ENCODE assay signal across 2 cellular contexts in the genomic region with DNA sequence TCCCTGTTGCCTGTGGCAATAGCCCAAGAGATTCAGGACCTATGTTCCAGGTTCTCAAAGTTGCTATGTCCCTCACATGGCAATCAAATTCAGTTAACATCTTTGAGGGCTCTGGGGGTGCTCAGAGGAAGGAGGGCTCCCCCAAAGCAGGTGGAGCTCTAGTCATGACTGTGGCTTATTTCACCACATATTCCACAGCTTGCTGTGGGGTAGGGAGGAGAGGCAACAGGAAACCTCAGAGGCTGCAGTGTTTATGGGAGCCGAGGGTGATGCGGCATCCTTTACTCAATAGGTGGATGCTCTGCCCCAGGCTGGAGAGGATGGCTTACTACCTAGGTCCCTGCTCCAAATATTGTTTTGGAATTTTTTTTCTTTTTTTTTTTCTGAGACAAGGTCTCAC.
TF ChIP-seq lines count a peak whose summit lies in the region.

No MANE protein-coding gene starts in this region.

TF ChIP-seq in A549, 52 proteins besides CTCF, POLR2A, EP300 and RAD21:
- TF ChIP-seq CHD2 (IDR thresholded peaks at IDR 0.05; ENCODE audit: low read length, partially characterized antibody) (no peak), TFCP2L1 (CRISPR knock-in tag; IDR thresholded peaks at IDR 0.05) (no peak), SREBF2 (IDR thresholded peaks at IDR 0.05) (no peak), NPAS2 (CRISPR knock-in tag; IDR thresholded peaks at IDR 0.05; ENCODE audit: borderline replicate concordance) (no peak), MAFK (IDR thresholded peaks at IDR 0.05; ENCODE audit: partially characterized antibody) (no peak), TP53 (CRISPR knock-in tag; IDR thresholded peaks at IDR 0.05) (no peak), PBX3 (IDR thresholded peaks at IDR 0.05) (no peak), HOXA7 (CRISPR knock-in tag; IDR thresholded peaks at IDR 0.05) (no peak), EHMT2 (IDR thresholded peaks at IDR 0.05; ENCODE audit: low read depth) (no peak), MAZ (IDR thresholded peaks at IDR 0.05; ENCODE audit: borderline replicate concordance, low read depth, low read length) (no peak), HOXB13 (CRISPR knock-in tag; IDR thresholded peaks at IDR 0.05; ENCODE audit: low read depth) (no peak), FOSB (CRISPR knock-in tag; IDR thresholded peaks at IDR 0.05) (no peak), BHLHE40 (IDR thresholded peaks at IDR 0.05; ENCODE audit: low read depth, low read length) (no peak), RFX5 (IDR thresholded peaks at IDR 0.05) (no peak), ESRRA (IDR thresholded peaks at IDR 0.05; ENCODE audit: borderline replicate concordance, low read length) (no peak), PHF8 (IDR thresholded peaks at IDR 0.05; ENCODE audit: borderline replicate concordance, low read depth) (no peak), RARB (CRISPR knock-in tag; IDR thresholded peaks at IDR 0.05) (no peak), CBX8 (IDR thresholded peaks at IDR 0.05) (no peak)
- TF ChIP-seq, protein P1, sequence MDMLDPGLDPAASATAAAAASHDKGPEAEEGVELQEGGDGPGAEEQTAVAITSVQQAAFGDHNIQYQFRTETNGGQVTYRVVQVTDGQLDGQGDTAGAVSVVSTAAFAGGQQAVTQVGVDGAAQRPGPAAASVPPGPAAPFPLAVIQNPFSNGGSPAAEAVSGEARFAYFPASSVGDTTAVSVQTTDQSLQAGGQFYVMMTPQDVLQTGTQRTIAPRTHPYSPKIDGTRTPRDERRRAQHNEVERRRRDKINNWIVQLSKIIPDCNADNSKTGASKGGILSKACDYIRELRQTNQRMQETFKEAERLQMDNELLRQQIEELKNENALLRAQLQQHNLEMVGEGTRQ (IDR thresholded peaks at IDR 0.05): no peak
- TF ChIP-seq, protein P2, sequence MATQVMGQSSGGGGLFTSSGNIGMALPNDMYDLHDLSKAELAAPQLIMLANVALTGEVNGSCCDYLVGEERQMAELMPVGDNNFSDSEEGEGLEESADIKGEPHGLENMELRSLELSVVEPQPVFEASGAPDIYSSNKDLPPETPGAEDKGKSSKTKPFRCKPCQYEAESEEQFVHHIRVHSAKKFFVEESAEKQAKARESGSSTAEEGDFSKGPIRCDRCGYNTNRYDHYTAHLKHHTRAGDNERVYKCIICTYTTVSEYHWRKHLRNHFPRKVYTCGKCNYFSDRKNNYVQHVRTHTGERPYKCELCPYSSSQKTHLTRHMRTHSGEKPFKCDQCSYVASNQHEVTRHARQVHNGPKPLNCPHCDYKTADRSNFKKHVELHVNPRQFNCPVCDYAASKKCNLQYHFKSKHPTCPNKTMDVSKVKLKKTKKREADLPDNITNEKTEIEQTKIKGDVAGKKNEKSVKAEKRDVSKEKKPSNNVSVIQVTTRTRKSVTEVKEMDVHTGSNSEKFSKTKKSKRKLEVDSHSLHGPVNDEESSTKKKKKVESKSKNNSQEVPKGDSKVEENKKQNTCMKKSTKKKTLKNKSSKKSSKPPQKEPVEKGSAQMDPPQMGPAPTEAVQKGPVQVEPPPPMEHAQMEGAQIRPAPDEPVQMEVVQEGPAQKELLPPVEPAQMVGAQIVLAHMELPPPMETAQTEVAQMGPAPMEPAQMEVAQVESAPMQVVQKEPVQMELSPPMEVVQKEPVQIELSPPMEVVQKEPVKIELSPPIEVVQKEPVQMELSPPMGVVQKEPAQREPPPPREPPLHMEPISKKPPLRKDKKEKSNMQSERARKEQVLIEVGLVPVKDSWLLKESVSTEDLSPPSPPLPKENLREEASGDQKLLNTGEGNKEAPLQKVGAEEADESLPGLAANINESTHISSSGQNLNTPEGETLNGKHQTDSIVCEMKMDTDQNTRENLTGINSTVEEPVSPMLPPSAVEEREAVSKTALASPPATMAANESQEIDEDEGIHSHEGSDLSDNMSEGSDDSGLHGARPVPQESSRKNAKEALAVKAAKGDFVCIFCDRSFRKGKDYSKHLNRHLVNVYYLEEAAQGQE (IDR thresholded peaks at IDR 0.05): no peak

TF ChIP-seq in HEK293T, 16 proteins besides CTCF, POLR2A, EP300 and RAD21:
- TF ChIP-seq ARNT (IDR thresholded peaks at IDR 0.05) (no peak), ZNF384 (IDR thresholded peaks at IDR 0.05) (no peak), CTBP1 (IDR thresholded peaks at IDR 0.05; ENCODE audit: borderline replicate concordance) (no peak), FOXM1 (IDR thresholded peaks at IDR 0.05; ENCODE audit: borderline replicate concordance) (no peak), FOXA1 (IDR thresholded peaks at IDR 0.05) (no peak), BHLHE40 (IDR thresholded peaks at IDR 0.05; ENCODE audit: borderline replicate concordance) (no peak), L3MBTL2 (conservative IDR thresholded peaks at IDR 0.05) (no peak), TARDBP (IDR thresholded peaks at IDR 0.05) (no peak), ELF4 (IDR thresholded peaks at IDR 0.05) (no peak), HDGF (IDR thresholded peaks at IDR 0.05; ENCODE audit: borderline replicate concordance) (no peak), NFRKB (IDR thresholded peaks at IDR 0.05) (no peak), FOXK2 (IDR thresholded peaks at IDR 0.05) (no peak), LEF1 (IDR thresholded peaks at IDR 0.05; ENCODE audit: borderline replicate concordance) (no peak)
